Comparison of ENCODE assay signal across 1 cellular context in genomic region chr1:40847023-40847740, GRCh38.
TF ChIP-seq lines count a peak whose summit lies in the region.

No MANE protein-coding gene starts in this region.

TF ChIP-seq in neural cell, 6 proteins besides CTCF, POLR2A, EP300 and RAD21 (continued from another document):
- TF ChIP-seq REST (IDR thresholded peaks at IDR 0.05; ENCODE audit: borderline replicate concordance), result no peak
- TF ChIP-seq SMC3 (conservative IDR thresholded peaks at IDR 0.05; ENCODE audit: poor library complexity), result peak; percentile 7
